Comparison of ENCODE assay signal across 12 cellular contexts in the genomic region with DNA sequence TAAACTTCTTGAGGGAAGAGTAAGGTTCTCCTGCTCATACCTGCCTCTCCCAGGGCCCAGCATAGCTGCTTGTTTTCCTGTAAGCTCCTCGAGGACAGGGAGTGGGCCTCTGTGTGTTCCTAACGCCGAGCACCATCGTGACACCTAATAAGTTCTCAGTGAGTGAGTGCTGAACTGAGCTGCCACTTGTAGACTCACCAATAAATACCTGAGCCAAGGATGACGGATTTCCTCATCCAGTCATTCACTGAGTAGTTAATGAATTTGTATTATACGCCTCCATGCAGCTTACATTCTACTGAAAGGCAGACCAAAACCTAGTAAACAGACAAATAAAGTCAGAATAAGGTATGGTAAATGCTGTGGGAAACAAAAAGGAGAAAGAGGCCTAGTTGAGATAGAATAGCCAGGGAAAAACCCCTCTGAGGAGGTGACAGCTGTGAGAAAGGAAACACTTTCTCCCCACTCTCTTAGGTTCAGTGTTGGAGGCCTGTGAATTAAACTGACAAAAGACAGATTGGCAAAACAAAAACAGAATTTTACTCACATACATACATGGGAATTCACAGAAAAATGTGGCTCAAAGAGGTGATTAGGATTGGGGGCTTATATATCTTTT.
DNase-seq lines count a peak whose midpoint lies in the region; ATAC-seq and TF ChIP-seq lines count a peak whose summit lies in the region.
"Had no signal": no experiment of that assay in that cellular context is flagged by ENCODE, and none has a peak within 500 bp of the region (broad histone marks: within the 10 kb centered on the region; RNA-seq: fewer than 3 reads in every experiment).

No MANE protein-coding gene starts in this region.

- no peaks in the 10 kb centered on the region for H3K9me3 ChIP-seq in A673 (ENCODE audit: low read depth, low read length, poor library complexity, severe bottlenecking)
- H3K9me3 ChIP-seq: esophagus squamous epithelium had no signal

- H3K36me3 Mint-ChIP-seq in nephron progenitor cell (ENCODE audit: low read depth), result no peaks in the 10 kb centered on the region
- H3K36me3 Mint-ChIP-seq: natural killer cell treated with Interleukin-12 subunit alpha and Interleukin-12 subunit beta and Interleukin-15 and Interleukin-18, amount 100 ng/mL, for 72 hours had no signal

- H3K27ac ChIP-seq in A673 (ENCODE audit: low read depth, low read length, poor library complexity, severe bottlenecking) (no peak overlapping the region), brain microvascular endothelial cell (no peak overlapping the region)
- H3K27ac ChIP-seq: esophagus squamous epithelium had no signal

- in situ Hi-C loops in brain microvascular endothelial cell (cut with HindIII; ENCODE audit: low pct_ligation_motif_present, low sequenced_read_pairs), result no loop called here

- no TSS peak for BruUV-seq in A673 (replicated peaks; lab: Mats Ljungman, UMichigan)

- H3K4me3 Mint-ChIP-seq in nephron progenitor cell, result no peak overlapping the region
- H3K4me3 Mint-ChIP-seq: activated CD4-positive, alpha-beta T cell treated with anti-CD3 and anti-CD28 coated beads for 36 hours; natural killer cell treated with Interleukin-12 subunit alpha and Interleukin-12 subunit beta and Interleukin-15 and Interleukin-18, amount 100 ng/mL, for 72 hours had no signal

- POLR2A ChIA-PET in A673 (lab: Charles Lee; ENCODE audit: low non-redundant PET), result no interaction called here

- H3K4me1 ChIP-seq in A673 (ENCODE audit: insufficient read depth, low read length, poor library complexity, severe bottlenecking), result no peaks in the 10 kb centered on the region
- H3K4me1 ChIP-seq: esophagus squamous epithelium had no signal

- no peaks in the 10 kb centered on the region for H3K36me3 ChIP-seq in A673 (ENCODE audit: insufficient read depth, low read length, poor library complexity, severe bottlenecking)
- H3K36me3 ChIP-seq in brain microvascular endothelial cell (replicated peaks), result no peaks in the 10 kb centered on the region
- H3K36me3 ChIP-seq: esophagus squamous epithelium had no signal

- H3K27me3 Mint-ChIP-seq in nephron progenitor cell (ENCODE audit: low read depth, poor library complexity), result no peaks in the 10 kb centered on the region
- H3K27me3 Mint-ChIP-seq: activated CD4-positive, alpha-beta T cell treated with anti-CD3 and anti-CD28 coated beads for 36 hours; natural killer cell treated with Interleukin-12 subunit alpha and Interleukin-12 subunit beta and Interleukin-15 and Interleukin-18, amount 100 ng/mL, for 72 hours had no signal

- peak; percentile 83 for ATAC-seq in GM18511 (IDR thresholded peaks at IDR 0.05; ENCODE audit: unreplicated experiment)
- peak; percentile 75 for ATAC-seq in GM21723 (IDR thresholded peaks at IDR 0.05; ENCODE audit: unreplicated experiment)
- ATAC-seq in HG03521 (IDR thresholded peaks at IDR 0.05; ENCODE audit: unreplicated experiment), result peak; percentile 74
- ATAC-seq: activated CD4-positive, alpha-beta T cell treated with anti-CD3 and anti-CD28 coated beads for 36 hours had no signal

- H3K27me3 ChIP-seq in A673 (replicated peaks; ENCODE audit: insufficient read depth, low read depth, low read length, poor library complexity) (no peaks in the 10 kb centered on the region), brain microvascular endothelial cell (replicated peaks) (no peaks in the 10 kb centered on the region)
- H3K27me3 ChIP-seq: esophagus squamous epithelium had no signal

- TF ChIP-seq CTCF in nephron progenitor cell (IDR thresholded peaks at IDR 0.05), result no peak
- TF ChIP-seq CTCF in A673 (conservative IDR thresholded peaks at IDR 0.05; ENCODE audit: low read depth, low read length), result no peak
- TF ChIP-seq CTCF in brain microvascular endothelial cell (IDR thresholded peaks at IDR 0.05; ENCODE audit: low read depth, low read length, missing control alignments), result no peak

- peaks cover 43% of the 10 kb centered on the region for H3K4me1 Mint-ChIP-seq in nephron progenitor cell
- H3K4me1 Mint-ChIP-seq: activated CD4-positive, alpha-beta T cell treated with anti-CD3 and anti-CD28 coated beads for 36 hours had no signal

- CTCF ChIA-PET in A673 (lab: Charles Lee), result no interaction called here

- intact Hi-C loops in A673 (cut with micrococcal nuclease; ENCODE audit: unreplicated experiment), result no loop called here

- peak overlapping the region; percentile 69 for H3K27ac Mint-ChIP-seq in nephron progenitor cell
- H3K27ac Mint-ChIP-seq: activated CD4-positive, alpha-beta T cell treated with anti-CD3 and anti-CD28 coated beads for 36 hours had no signal

- H3K4me3 ChIP-seq in A673 (ENCODE audit: low read depth, low read length, poor library complexity, severe bottlenecking) (no peak overlapping the region), brain microvascular endothelial cell (ENCODE audit: low read depth, low read length) (no peak overlapping the region)
- H3K4me3 ChIP-seq: esophagus squamous epithelium had no signal

- DNase-seq in nephron progenitor cell (no peak), inferior parietal cortex (ENCODE audit: extremely low spot score) (no peak), A673 (ENCODE audit: low spot score) (no peak), brain microvascular endothelial cell (no peak)
- DNase-seq in activated CD4-positive, alpha-beta T cell treated with anti-CD3 and anti-CD28 coated beads, Interleukin-2, amount 50 U/mL, for 48 hours, result no peak
- DNase-seq: activated CD4-positive, alpha-beta T cell treated with anti-CD3 and anti-CD28 coated beads for 36 hours; activated gamma-delta T cell treated with Interleukin-2 at 50 U/mL for 16 hours; esophagus squamous epithelium had no signal

- H3K9me3 Mint-ChIP-seq in nephron progenitor cell, result no peaks in the 10 kb centered on the region
- H3K9me3 Mint-ChIP-seq: natural killer cell treated with Interleukin-12 subunit alpha and Interleukin-12 subunit beta and Interleukin-15 and Interleukin-18, amount 100 ng/mL, for 72 hours had no signal
